1 cellular context compared by ENCODE assay signal in genomic region chr16:88569985-88570690, GRCh38.
TF ChIP-seq lines count a peak whose summit lies in the region.

ZC3H18 (plus strand) TSS chr16:88570403; CDS start chr16:88577124, 6,721 bp downstream.

TF ChIP-seq in SK-N-SH, 30 proteins besides CTCF, POLR2A, EP300 and RAD21 (continued from another document):
- TF ChIP-seq REST (IDR thresholded peaks at IDR 0.05; ENCODE audit: low read depth, low read length) (no peak), MAX (IDR thresholded peaks at IDR 0.05; ENCODE audit: low read depth) (peak; percentile 40; the same call in 1 of the 2 replicates)
TF ChIP-seq in SK-N-SH: peak in this region for 11.
